Comparison of ENCODE assay signal across 8 cellular contexts in genomic region chr1:154442006-154442740, GRCh38. TPM values are rescaled to one million over a fixed set of nuclear protein-coding genes. Genes with fewer than 3 reads are reported as not detected.
A peak's percentile ranks its signal among the peaks of the same experiment; 100 is the strongest.
DNase-seq lines count a peak whose midpoint lies in the region; ATAC-seq and TF ChIP-seq lines count a peak whose summit lies in the region.

No MANE protein-coding gene starts in this region.

- H3F3A ChIP-seq in SK-N-SH (replicated peaks; ENCODE audit: insufficient read depth), result no peaks in the 10 kb centered on the region

- POLR2A ChIA-PET in SK-N-SH (lab: Yijun Ruan, JAX), result no interaction called here

- peak overlapping the region; percentile 47 for H3K4me2 ChIP-seq in SK-N-SH

- H3K79me2 ChIP-seq in SK-N-SH (ENCODE audit: insufficient read depth), result no peaks in the 10 kb centered on the region

- TF ChIP-seq POLR2A in testis (IDR thresholded peaks at IDR 0.05), result no peak

- H3K36me3 ChIP-seq in SK-N-SH (replicated peaks in 1 of 2; ENCODE audit: control insufficient read depth in 1 of 2, insufficient read depth in 2 of 2, low read length in 1 of 2), result no peaks in the 10 kb centered on the region
- H3K36me3 ChIP-seq in cardiac muscle cell, result no peaks in the 10 kb centered on the region
- H3K36me3 ChIP-seq in testis (ENCODE audit: low read depth, missing control alignments), result no peaks in the 10 kb centered on the region

- TF ChIP-seq CTCF in SK-N-SH (IDR thresholded peaks at IDR 0.05) (peak; percentile 49), cardiac muscle cell (IDR thresholded peaks at IDR 0.05; ENCODE audit: low read depth, low read length) (peak; percentile 42), testis (IDR thresholded peaks at IDR 0.05) (no peak)

- no peaks in the 10 kb centered on the region for H4K20me1 ChIP-seq in SK-N-SH (ENCODE audit: insufficient read depth)

- TF ChIP-seq RAD21 in SK-N-SH (IDR thresholded peaks at IDR 0.05; ENCODE audit: low read length), result no peak

- peaks cover 43% of the 10 kb centered on the region for H3K36me3 Mint-ChIP-seq in activated T-cell treated with anti-CD3 and anti-CD28 coated beads, Interleukin-2, amount 50 U/mL, for 24 hours (ENCODE audit: low read depth)

- H3K27me3 ChIP-seq in SK-N-SH (ENCODE audit: insufficient read depth) (no peaks in the 10 kb centered on the region), cardiac muscle cell (no peaks in the 10 kb centered on the region), testis (no peaks in the 10 kb centered on the region)

- H3K9ac ChIP-seq in SK-N-SH, result no peak overlapping the region

- no peaks in the 10 kb centered on the region for H3K27me3 Mint-ChIP-seq in activated T-cell treated with anti-CD3 and anti-CD28 coated beads, Interleukin-2, amount 50 U/mL, for 24 hours

- H3K4me3 ChIP-seq in SK-N-SH (ENCODE audit: low read depth in 2 of 2, low read length in 1 of 2) (no peak overlapping the region), cardiac muscle cell (no peak overlapping the region), testis (no peak overlapping the region)

- 79% methylated on average over 12 of the region's 13 CpGs for WGBS in SK-N-SH (ENCODE audit: low lambda C conversion rate)
- 62 to 73% methylated on average over 13 of the region's 13 CpGs for whole genome bisulfite sequencing in testis, 2 donors

- no peak for ATAC-seq in GM18858 (IDR thresholded peaks at IDR 0.05; ENCODE audit: unreplicated experiment)
- no peak for ATAC-seq in HG03175 (IDR thresholded peaks at IDR 0.05; ENCODE audit: unreplicated experiment)
- no peak for ATAC-seq in HG03097 (IDR thresholded peaks at IDR 0.05; ENCODE audit: low FRiP score, unreplicated experiment)

- H3K4me1 ChIP-seq in SK-N-SH (ENCODE audit: control insufficient read depth in 1 of 2, insufficient read depth in 2 of 2, low read depth in 1 of 2, low read length in 1 of 2), result peaks cover 0 to 33% of the 10 kb centered on the region in 2 experiments; a peak in 2 of 4 replicates
- H3K4me1 ChIP-seq in cardiac muscle cell (ENCODE audit: low read depth), result peaks cover 3% of the 10 kb centered on the region
- peaks cover 9% of the 10 kb centered on the region for H3K4me1 ChIP-seq in testis

- H3K27ac ChIP-seq in SK-N-SH (ENCODE audit: low read depth in 2 of 2, low read length in 1 of 2) (peak overlapping the region in 1 of 2 experiments; percentile 38; a peak in 1 of 4 replicates), cardiac muscle cell (no peak overlapping the region), testis (peak overlapping the region; percentile 18 to 50)

- CTCF ChIA-PET in SK-N-SH (lab: Yijun Ruan, JAX), result interaction anchor here (1.2 kb wide), 1 partner anchor 11 kb away, joined by 3 read pairs; no protein-coding TSS in a partner anchor

- no peak for DNase-seq in activated T-cell treated with anti-CD3 and anti-CD28 coated beads, Interleukin-2, amount 50 U/mL, for 24 hours
- DNase-seq in activated T-cell treated with anti-CD3 and anti-CD28 coated beads, Interleukin-2, amount 50 U/mL, for 48 hours, result no peak
- DNase-seq in SK-N-SH (no peak), cardiac muscle cell (ENCODE audit: low read depth in 1 of 2, low spot score in 1 of 2) (peak in 1 of 2 donors; percentile 67), testis (no peak)

- no peak for TF ChIP-seq EP300 in SK-N-SH (IDR thresholded peaks at IDR 0.05; ENCODE audit: borderline replicate concordance in 1 of 2, low read depth in 1 of 2, low read length in 1 of 2)

- intact Hi-C loops in testis (cut with DNase I; ENCODE audit: low total_unique reads), result no loop called here

- no peaks in the 10 kb centered on the region for H3K9me2 ChIP-seq in SK-N-SH

- no peaks in the 10 kb centered on the region for H3K9me3 Mint-ChIP-seq in activated T-cell treated with anti-CD3 and anti-CD28 coated beads, Interleukin-2, amount 50 U/mL, for 24 hours

- H3K9me3 ChIP-seq in SK-N-SH, result no peaks in the 10 kb centered on the region
- no peaks in the 10 kb centered on the region for H3K9me3 ChIP-seq in cardiac muscle cell (ENCODE audit: low read depth)
- H3K9me3 ChIP-seq in testis, result no peaks in the 10 kb centered on the region

- peak overlapping the region; percentile 9 for H3K4me3 Mint-ChIP-seq in activated T-cell treated with anti-CD3 and anti-CD28 coated beads, Interleukin-2, amount 50 U/mL, for 24 hours

- peak overlapping the region; percentile 44; the same call in 1 of the 2 replicates for H2AFZ ChIP-seq in SK-N-SH (ENCODE audit: low read depth)

- H3K4me1 Mint-ChIP-seq in activated T-cell treated with anti-CD3 and anti-CD28 coated beads, Interleukin-2, amount 50 U/mL, for 24 hours (ENCODE audit: low read depth), result peaks cover 73% of the 10 kb centered on the region

- H3K27ac Mint-ChIP-seq in activated T-cell treated with anti-CD3 and anti-CD28 coated beads, Interleukin-2, amount 50 U/mL, for 24 hours, result peak overlapping the region; percentile 98

TF ChIP-seq in SK-N-SH, 30 proteins besides CTCF, POLR2A, EP300 and RAD21:
- TF ChIP-seq NFIC (IDR thresholded peaks at IDR 0.05; ENCODE audit: borderline replicate concordance) (no peak), JUND (IDR thresholded peaks at IDR 0.05) (peak; percentile 35; the same call in 1 of the 2 replicates)

RNA-seq across cellular contexts. Expression of gene IL6R, which starts 37.0 kb away (rescaled TPM):
- polyA plus RNA-seq in SK-N-SH (2012; rRNA removed) (1.4 and 2.8 TPM in 2 replicates), cardiac muscle cell (2.5 and 3.9 TPM in 2 replicates), testis (ENCODE audit: insufficient read depth, low read depth, low replicate concordance) (8.5 TPM)
- polyA plus RNA-seq in SK-N-SH (2012; cell fraction: cytosol; rRNA removed), result 0.97 and 1.5 TPM in 2 replicates
- polyA plus RNA-seq in SK-N-SH (2012; cell fraction: nucleus; rRNA removed), result 1.8 and 3.7 TPM in 2 replicates
- total RNA-seq in cardiac muscle cell (5.2 and 17.2 TPM in 2 replicates), testis (10 to 100 TPM; 25.0 to 29.7 TPM)

RNA-seq across cellular contexts. Expression of gene TDRD10, which starts 59.8 kb away (rescaled TPM):
- not detected in 2 replicates for polyA plus RNA-seq in SK-N-SH (2012; rRNA removed)
- polyA plus RNA-seq in SK-N-SH (2012; cell fraction: cytosol; rRNA removed), result not detected in 2 replicates
- not detected in 2 replicates for polyA plus RNA-seq in SK-N-SH (2012; cell fraction: nucleus; rRNA removed)
- 0.51 and 0.53 TPM in 2 replicates for total RNA-seq in cardiac muscle cell
- polyA plus RNA-seq in cardiac muscle cell, result 0.54 and 1.0 TPM in 2 replicates
- total RNA-seq in testis, result 10 to 100 TPM; 50.9 to 60.3 TPM
- 123 TPM for polyA plus RNA-seq in testis (ENCODE audit: insufficient read depth, low read depth, low replicate concordance)

Comparison
In these comparisons a context has a peak if more than half of its experiments do, and no peak if none do; other contexts are left out.
1. CTCF ChIP-seq: peak in SK-N-SH (single experiment) and cardiac muscle cell (single experiment); none in testis (0 of 3).
2. RNA of gene TDRD10, which starts 59.8 kb away (polyA plus RNA-seq): 123 TPM in testis (single experiment); 0.54 to 1.0 TPM in cardiac muscle cell and not detected in SK-N-SH; every median in the first group is over 10 times any median in the second.